Comparison of ENCODE assay signal across 8 cellular contexts in genomic region chr1:150567341-150567716, GRCh38. TPM values are rescaled to one million over a fixed set of nuclear protein-coding genes. Genes with fewer than 3 reads are reported as not detected.
DNase-seq lines count a peak whose midpoint lies in the region; ATAC-seq and TF ChIP-seq lines count a peak whose summit lies in the region.

No MANE protein-coding gene starts in this region.

- H3K9me3 Mint-ChIP-seq in natural killer cell, result no peaks in the 10 kb centered on the region

- DNase-seq in ecto neural progenitor cell (ENCODE audit: low spot score), result peak; percentile 49
- DNase-seq in natural killer cell, result no peak
- no peak for DNase-seq in T-helper 9 cell
- no peak for DNase-seq in NCI-H748 treated with DMSO at 0.1 percent for 48 hours (lab: John Stamatoyannopoulos, UW)

- H3K27me3 Mint-ChIP-seq in natural killer cell (ENCODE audit: low read depth in 2 of 2), result no peaks in the 10 kb centered on the region

- peak overlapping the region; percentile 98 to 99 for H3K27ac Mint-ChIP-seq in natural killer cell

- peaks cover 84 to 86% of the 10 kb centered on the region in 2 donors for H3K4me1 Mint-ChIP-seq in natural killer cell

- H3K4me1 ChIP-seq in ES-I3 (ENCODE audit: insufficient read depth, low read length), result peaks cover 44% of the 10 kb centered on the region

- peak overlapping the region; percentile 24 for H3K9ac ChIP-seq in ES-I3 (ENCODE audit: low read depth, low read length)

- H3K4me3 ChIP-seq in WI38 (ENCODE audit: low read depth, low read length), result peak overlapping the region; percentile 22; the same call in 1 of the 2 replicates

- peak overlapping the region; percentile 88 for H3K4me3 Mint-ChIP-seq in natural killer cell

- no peaks in the 10 kb centered on the region for H3K36me3 ChIP-seq in ES-I3 (ENCODE audit: insufficient read depth, low read length)

- no peak for TF ChIP-seq CTCF in WI38 (IDR thresholded peaks at IDR 0.05; ENCODE audit: low read depth, low read length)
- TF ChIP-seq CTCF in natural killer cell (IDR thresholded peaks at IDR 0.05), result no peak

- no peaks in the 10 kb centered on the region for H3K9me3 ChIP-seq in ES-I3 (ENCODE audit: control insufficient read depth, insufficient read depth, low read length)

- peak; percentile 22 for ATAC-seq in HG02970 (IDR thresholded peaks at IDR 0.05; ENCODE audit: low FRiP score, unreplicated experiment)
- peak; percentile 23 to 51 (median 26) for ATAC-seq in natural killer cell
- ATAC-seq in GM18519 (IDR thresholded peaks at IDR 0.05; ENCODE audit: low FRiP score, unreplicated experiment), result no peak

- intact Hi-C loops in natural killer cell (cut with micrococcal nuclease), result loop anchor here (10.0 kb wide), 3 partner anchors 197 to 357 kb away; partner anchors contain the start of genes ANP32E, CTSS and SETDB1

- H3K36me3 Mint-ChIP-seq in natural killer cell, result peaks cover 6% of the 10 kb centered on the region

RNA-seq across cellular contexts. Expression of gene MCL1, which starts 12.1 kb away (rescaled TPM):
- total RNA-seq in natural killer cell, result 1,000 to 10,000 TPM in 1 of 3 donors, 100 to 1,000 TPM in 2; 929 to 1,396 (median 938) TPM

RNA-seq across cellular contexts. Expression of gene ADAMTSL4, which starts 18.1 kb away (rescaled TPM):
- total RNA-seq in natural killer cell, result 1 to 10 TPM; 1.7 to 2.9 (median 2.9) TPM

RNA-seq across cellular contexts. Expression of gene FALEC, which starts 51.8 kb away (rescaled TPM):
- total RNA-seq in natural killer cell, result not detected

RNA-seq across cellular contexts. Expression of gene ECM1, which starts 59.4 kb away (rescaled TPM):
- total RNA-seq in natural killer cell, result under 1 TPM in 2 of 3 donors, not detected in 1; 0.42 to 0.43 TPM
